8 cellular contexts compared by ENCODE assay signal in genomic region chr3:108489776-108490175, GRCh38. TPM values are rescaled to one million over a fixed set of nuclear protein-coding genes. Genes with fewer than 3 reads are reported as not detected.
A peak's percentile ranks its signal among the peaks of the same experiment; 100 is the strongest.
DNase-seq lines count a peak whose midpoint lies in the region; ATAC-seq and TF ChIP-seq lines count a peak whose summit lies in the region.

No MANE protein-coding gene starts in this region.

- no peaks in the 10 kb centered on the region for H3K27me3 ChIP-seq in CD4-positive, alpha-beta memory T cell (ENCODE audit: insufficient read depth, low read length)
- H3K27me3 ChIP-seq in heart left ventricle: no peaks in the 10 kb centered on the region

- no peak overlapping the region for H3K4me3 Mint-ChIP-seq in CD4-positive, alpha-beta memory T cell
- no peak overlapping the region for H3K4me3 Mint-ChIP-seq in activated naive CD4-positive, alpha-beta T cell treated with anti-CD3 and anti-CD28 coated beads for 36 hours

- H3K4me3 ChIP-seq in CD4-positive, alpha-beta memory T cell (ENCODE audit: low read length in 2 of 2): no peak overlapping the region
- no peak overlapping the region for H3K4me3 ChIP-seq in heart left ventricle
- H3K4me3 ChIP-seq in retinal pigment epithelial cell (ENCODE audit: low read length): no peak overlapping the region

- H3K27ac ChIP-seq in CD4-positive, alpha-beta memory T cell (ENCODE audit: low read depth, low read length): no peak overlapping the region
- no peak overlapping the region for H3K27ac ChIP-seq in heart left ventricle

- CTCF ChIA-PET in CD4-positive, alpha-beta memory T cell (lab: Charles Lee; ENCODE audit: partially characterized antibody): interaction anchor here (0.7 to 8.1 kb wide), 25 partner anchors 9 to 1824 kb away, joined by 3 to 115 read pairs (median 4); no protein-coding TSS in a partner anchor
- CTCF ChIA-PET in activated naive CD4-positive, alpha-beta T cell treated with anti-CD3 and anti-CD28 coated beads for 36 hours (lab: Charles Lee): interaction anchor here (0.9 to 2.8 kb wide), 9 partner anchors 9 to 425 kb away, joined by 3 to 10 read pairs (median 6); no protein-coding TSS in a partner anchor

- H3K9me3 Mint-ChIP-seq in CD4-positive, alpha-beta memory T cell: no peaks in the 10 kb centered on the region
- no peaks in the 10 kb centered on the region for H3K9me3 Mint-ChIP-seq in activated naive CD4-positive, alpha-beta T cell treated with anti-CD3 and anti-CD28 coated beads for 36 hours

- H3K27me3 Mint-ChIP-seq in CD4-positive, alpha-beta memory T cell: peaks cover 0 to 2% of the 10 kb centered on the region in 2 donors
- no peaks in the 10 kb centered on the region for H3K27me3 Mint-ChIP-seq in activated naive CD4-positive, alpha-beta T cell treated with anti-CD3 and anti-CD28 coated beads for 36 hours (ENCODE audit: low read depth)

- ATAC-seq in GM18517 (IDR thresholded peaks at IDR 0.05; ENCODE audit: unreplicated experiment) (peak; percentile 80), HG03159 (IDR thresholded peaks at IDR 0.05; ENCODE audit: unreplicated experiment) (peak; percentile 77), heart left ventricle (peak in 3 of 4 donors; percentile 47 to 64 (median 54))

- no peaks in the 10 kb centered on the region for H3K36me3 ChIP-seq in CD4-positive, alpha-beta memory T cell (ENCODE audit: insufficient read depth, low read length)
- no peaks in the 10 kb centered on the region for H3K36me3 ChIP-seq in heart left ventricle

- no peak for TF ChIP-seq POLR2A in heart left ventricle (IDR thresholded peaks at IDR 0.05)

- WGBS in heart left ventricle, 4 donors: 16 to 20% (median 17%) methylated on average over 2 of the region's 2 CpGs

- H3K27ac Mint-ChIP-seq in CD4-positive, alpha-beta memory T cell: no peak overlapping the region
- H3K27ac Mint-ChIP-seq in activated naive CD4-positive, alpha-beta T cell treated with anti-CD3 and anti-CD28 coated beads for 36 hours: no peak overlapping the region

- POLR2A ChIA-PET in CD4-positive, alpha-beta memory T cell (lab: Charles Lee; ENCODE audit: partially characterized antibody): no interaction called here

- H3K4me1 ChIP-seq in CD4-positive, alpha-beta memory T cell (ENCODE audit: insufficient read depth, low read length): no peaks in the 10 kb centered on the region
- H3K4me1 ChIP-seq in heart left ventricle: peaks cover 0 to 22% (median 5%) of the 10 kb centered on the region in 12 donors

- peaks cover 0 to 4% (median 2%) of the 10 kb centered on the region in 4 donors for H3K4me1 Mint-ChIP-seq in CD4-positive, alpha-beta memory T cell
- peaks cover 2% of the 10 kb centered on the region for H3K4me1 Mint-ChIP-seq in activated naive CD4-positive, alpha-beta T cell treated with anti-CD3 and anti-CD28 coated beads for 36 hours (ENCODE audit: low read depth)

- no peaks in the 10 kb centered on the region for H3K36me3 Mint-ChIP-seq in CD4-positive, alpha-beta memory T cell
- no peaks in the 10 kb centered on the region for H3K36me3 Mint-ChIP-seq in activated naive CD4-positive, alpha-beta T cell treated with anti-CD3 and anti-CD28 coated beads for 36 hours (ENCODE audit: low read depth)

- DNase-seq in CD4-positive, alpha-beta memory T cell: peak; percentile 56 to 64 (median 60)
- DNase-seq in NCI-H69 (lab: John Stamatoyannopoulos, UW): peak; percentile 64
- DNase-seq in activated naive CD4-positive, alpha-beta T cell treated with anti-CD3 and anti-CD28 coated beads for 36 hours: peak; percentile 53
- no peak for DNase-seq in heart left ventricle
- no peak for DNase-seq in retinal pigment epithelial cell (ENCODE audit: low read depth)
- DNase-seq in UCSD-AML1 (lab: John Stamatoyannopoulos, UW; ENCODE audit: unreplicated experiment): no peak

- intact Hi-C loops in CD4-positive, alpha-beta memory T cell (cut with micrococcal nuclease): loop anchor here (1.0 kb wide), 5 partner anchors 63 to 593 kb away; no protein-coding TSS in a partner anchor
- intact Hi-C loops in activated naive CD4-positive, alpha-beta T cell treated with anti-CD3 and anti-CD28 coated beads for 36 hours (cut with micrococcal nuclease): loop anchor here (1.0 to 5.0 kb wide), 7 partner anchors 12 to 593 kb away; no protein-coding TSS in a partner anchor
- intact Hi-C loops in heart left ventricle (cut with DNase I): loop anchor here (1.0 to 10.0 kb wide), 8 partner anchors 57 to 1255 kb away; no protein-coding TSS in a partner anchor

- peak; percentile 58 to 83 (median 76) for TF ChIP-seq CTCF in heart left ventricle (IDR thresholded peaks at IDR 0.05)
- TF ChIP-seq CTCF in retinal pigment epithelial cell (conservative IDR thresholded peaks at IDR 0.05; ENCODE audit: low read depth, low read length): peak; percentile 72

- H3K9me3 ChIP-seq in CD4-positive, alpha-beta memory T cell (ENCODE audit: control insufficient read depth in 1 of 2, low read length in 2 of 2): no peaks in the 10 kb centered on the region
- H3K9me3 ChIP-seq in heart left ventricle: no peaks in the 10 kb centered on the region

RNA-seq across cellular contexts. Expression of gene MYH15, which starts 20.6 kb away (rescaled TPM):
- total RNA-seq in CD4-positive, alpha-beta memory T cell: under 1 TPM in 1 of 2 experiments, not detected in 1; 0.06 TPM
- not detected for polyA plus RNA-seq in CD4-positive, alpha-beta memory T cell
- under 1 TPM in 1 of 2 experiments, not detected in 1; 0.07 TPM for total RNA-seq in activated naive CD4-positive, alpha-beta T cell treated with anti-CD3 and anti-CD28 coated beads for 36 hours
- 1 to 10 TPM in 1 of 9 donors, under 1 TPM in 8; 0.08 to 1.2 (median 0.35) TPM for total RNA-seq in heart left ventricle
- under 1 TPM; 0.14 to 0.27 TPM for polyA plus RNA-seq in heart left ventricle

Comparison
In these comparisons a context has a peak if more than half of its experiments do, and no peak if none do; other contexts are left out.
1. DNase-seq: peak in CD4-positive, alpha-beta memory T cell (5 of 5), NCI-H69 (single experiment) and activated naive CD4-positive, alpha-beta T cell treated with anti-CD3 and anti-CD28 coated beads for 36 hours (single experiment); none in heart left ventricle (0 of 5), retinal pigment epithelial cell (single experiment) and UCSD-AML1 (single experiment).
2. Peak in every context shown above with its lines, with median percentiles within 50 percentile points of each other: ATAC-seq.